ENCODE assay signal across 8 cellular contexts in the genomic region with DNA sequence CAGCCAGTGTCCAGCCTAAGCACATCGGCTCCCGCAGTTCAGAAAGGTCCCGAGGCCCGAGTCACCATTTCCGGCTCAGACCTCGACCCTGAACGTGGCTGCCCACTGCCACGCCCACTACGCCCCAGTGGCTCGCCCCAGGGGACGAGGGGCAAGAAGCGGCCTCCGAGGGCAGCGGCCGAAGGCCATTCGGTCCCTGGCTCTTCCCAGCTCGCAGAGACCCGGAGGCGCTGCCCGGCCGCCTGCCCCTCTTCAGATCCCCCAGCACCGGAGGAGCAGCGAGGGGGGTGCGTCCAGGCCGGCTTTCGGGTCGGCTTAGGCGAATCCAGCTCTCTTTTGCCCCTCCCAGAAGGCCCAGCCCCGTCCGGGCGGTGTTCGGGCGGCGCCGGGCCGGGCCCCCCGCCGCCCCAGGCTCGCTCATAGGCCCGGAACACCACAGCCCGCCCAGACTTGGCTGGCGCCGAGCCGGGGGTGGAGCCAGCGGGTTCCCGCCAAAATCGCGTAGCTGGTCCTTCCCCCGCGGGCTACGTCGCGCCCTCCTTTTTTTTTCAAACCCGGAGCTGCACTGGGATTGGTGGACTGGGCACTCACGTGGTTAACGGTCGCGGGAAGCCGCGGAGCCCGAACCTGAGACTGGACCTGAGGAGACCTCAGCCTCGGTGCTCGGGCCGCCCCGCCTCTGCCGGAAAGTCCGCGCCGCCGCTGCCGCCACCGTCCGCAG. TPM values are rescaled to one million over a fixed set of nuclear protein-coding genes. Genes with fewer than 3 reads are reported as not detected.
DNase-seq lines count a peak whose midpoint lies in the region; ATAC-seq and TF ChIP-seq lines count a peak whose summit lies in the region.

A gene (plus strand): TSS at position 617 of the 721 bp plus-strand sequence. CDS start 264 bp downstream, outside the sequence.

- peaks cover 69% of the 10 kb centered on the region for H3K4me1 Mint-ChIP-seq in activated B cell treated with CpG ODN at 0.5 μM for 24 hours
- peaks cover 40 to 47% of the 10 kb centered on the region in 2 donors for H3K4me1 Mint-ChIP-seq in immature natural killer cell

- intact Hi-C loops in activated B cell treated with CpG ODN at 0.5 μM for 24 hours (cut with micrococcal nuclease), result loop anchor here (1.0 to 10.0 kb wide), 8 partner anchors 28 to 258 kb away; a partner anchor contains a TSS

- H3K27ac ChIP-seq in caudate nucleus (ENCODE audit: low read depth, low read length), result peak within 1 kb of the TSS; percentile 77

- H3K9me3 Mint-ChIP-seq in activated B cell treated with CpG ODN at 0.5 μM for 24 hours, result no peaks in the 10 kb centered on the region
- no peaks in the 10 kb centered on the region for H3K9me3 Mint-ChIP-seq in immature natural killer cell

- H3K36me3 Mint-ChIP-seq in activated B cell treated with CpG ODN at 0.5 μM for 24 hours (ENCODE audit: low read depth) (peaks cover 28% of the 10 kb centered on the region), immature natural killer cell (peaks cover 0 to 3% (median 0%) of the 10 kb centered on the region in 3 donors)

- CTCF ChIA-PET in activated B cell treated with CpG ODN at 0.5 μM for 24 hours (lab: Charles Lee), result interaction anchor here (0.6 to 2.1 kb wide), 8 partner anchors 15 to 175 kb away, joined by 3 to 24 read pairs (median 6); no protein-coding TSS in a partner anchor

- H3K27me3 Mint-ChIP-seq in activated B cell treated with CpG ODN at 0.5 μM for 24 hours, result no peaks in the 10 kb centered on the region
- peaks cover 2 to 16% (median 4%) of the 10 kb centered on the region in 3 donors for H3K27me3 Mint-ChIP-seq in immature natural killer cell (ENCODE audit: low read depth in 3 of 3)

- POLR2A ChIA-PET in activated B cell treated with CpG ODN at 0.5 μM for 24 hours (lab: Charles Lee), result interaction anchor here (0.6 to 2.7 kb wide), 27 partner anchors 9 to 1236 kb away, joined by 3 to 46 read pairs (median 4); a partner anchor contains a TSS

- H3K27ac Mint-ChIP-seq in activated B cell treated with CpG ODN at 0.5 μM for 24 hours (peak within 1 kb of the TSS; percentile 85), immature natural killer cell (peak within 1 kb of the TSS; percentile 81 to 94 (median 88))

- DNase-seq in AG09319 (ENCODE audit: extremely low read depth, low read depth) (peak; percentile 97), NCI-H345 (lab: John Stamatoyannopoulos, UW) (peak; percentile 99), activated B cell treated with CpG ODN at 0.5 μM for 24 hours (peak; percentile 97), caudate nucleus (lab: John Stamatoyannopoulos, UW) (peak; percentile 35 to 96 (median 86)), immature natural killer cell (peak; percentile 97 to 98 (median 97)), smooth muscle cell of the brain vasculature (ENCODE audit: low read depth, low spot score) (peak; percentile 92)

- ATAC-seq in GM19025 (IDR thresholded peaks at IDR 0.05; ENCODE audit: low read depth, unreplicated experiment) (peak; percentile 88), HG03280 (IDR thresholded peaks at IDR 0.05; ENCODE audit: unreplicated experiment) (peak; percentile 77), activated B cell treated with CpG ODN at 0.5 μM for 24 hours (ENCODE audit: low read depth) (peak; percentile 90)

- H3K4me3 Mint-ChIP-seq in activated B cell treated with CpG ODN at 0.5 μM for 24 hours (peak within 1 kb of the TSS; percentile 95), immature natural killer cell (peak within 1 kb of the TSS; percentile 83 to 96 (median 89))

- TF ChIP-seq CTCF in AG09319 (IDR thresholded peaks at IDR 0.05; ENCODE audit: low read depth, low read length) (no peak), activated B cell treated with CpG ODN at 0.5 μM for 24 hours (IDR thresholded peaks at IDR 0.05) (no peak)

RNA-seq across cellular contexts. Expression of the gene that starts here (rescaled TPM):
- 29.4 and 33.7 TPM in 2 replicates for total RNA-seq in activated B cell treated with CpG ODN at 0.5 μM for 24 hours
- polyA plus RNA-seq in immature natural killer cell, result 10 to 100 TPM in 1 of 3 donors, 1 to 10 TPM in 2; 7.7 to 11.4 (median 9.9) TPM

Comparison
In these comparisons a context has a peak if more than half of its experiments do, and no peak if none do; other contexts are left out.
1. Peak in every context shown above with its lines: DNase-seq, ATAC-seq and H3K27ac ChIP-seq.